Comparison of ENCODE assay signal across 7 cellular contexts in genomic region chr5:1315709-1316587, GRCh38. TPM values are rescaled to one million over a fixed set of nuclear protein-coding genes. Genes with fewer than 3 reads are reported as not detected.
A peak's percentile ranks its signal among the peaks of the same experiment; 100 is the strongest.
DNase-seq lines count a peak whose midpoint lies in the region; ATAC-seq and TF ChIP-seq lines count a peak whose summit lies in the region.

No MANE protein-coding gene starts in this region.

- peaks cover 5% of the 10 kb centered on the region for H3K27me3 Mint-ChIP-seq in activated CD4-positive, alpha-beta memory T cell treated with anti-CD3 and anti-CD28 coated beads, Interleukin-2, amount 10 ng/mL, durations not matched to agents 7 days and 5 days

- H3K4me3 Mint-ChIP-seq in activated CD4-positive, alpha-beta memory T cell treated with anti-CD3 and anti-CD28 coated beads, Interleukin-2, amount 10 ng/mL, durations not matched to agents 7 days and 5 days = peak overlapping the region; percentile 60

- H3K36me3 Mint-ChIP-seq in activated CD4-positive, alpha-beta memory T cell treated with anti-CD3 and anti-CD28 coated beads, Interleukin-2, amount 10 ng/mL, durations not matched to agents 7 days and 5 days (ENCODE audit: low read depth) = peaks cover 47% of the 10 kb centered on the region

- ATAC-seq in GM18909 (IDR thresholded peaks at IDR 0.05; ENCODE audit: poor library complexity, unreplicated experiment) = peak; percentile 52
- ATAC-seq in HG02970 (IDR thresholded peaks at IDR 0.05; ENCODE audit: low FRiP score, unreplicated experiment) = peak; percentile 38

- peaks cover 65% of the 10 kb centered on the region for H3K4me1 Mint-ChIP-seq in activated CD4-positive, alpha-beta memory T cell treated with anti-CD3 and anti-CD28 coated beads, Interleukin-2, amount 10 ng/mL, durations not matched to agents 7 days and 5 days

- H3K27ac Mint-ChIP-seq in activated CD4-positive, alpha-beta memory T cell treated with anti-CD3 and anti-CD28 coated beads, Interleukin-2, amount 10 ng/mL, durations not matched to agents 7 days and 5 days = peak overlapping the region; percentile 94

- POLR2A ChIA-PET in activated CD4-positive, alpha-beta memory T cell treated with anti-CD3 and anti-CD28 coated beads, Interleukin-2, amount 10 ng/mL, durations not matched to agents 7 days and 5 days (lab: Charles Lee) = interaction anchor here (0.7 to 4.5 kb wide), 10 partner anchors 12 to 485 kb away, joined by 3 to 21 read pairs (median 4); partner anchors contain the start of genes CLPTM1L and TERT

- no peak for TF ChIP-seq CTCF in fibroblast of the aortic adventitia (IDR thresholded peaks at IDR 0.05; ENCODE audit: insufficient read depth, low read length)

- CTCF ChIA-PET in activated CD4-positive, alpha-beta memory T cell treated with anti-CD3 and anti-CD28 coated beads, Interleukin-2, amount 10 ng/mL, durations not matched to agents 7 days and 5 days (lab: Charles Lee) = interaction anchor here (1.2 to 1.5 kb wide), 3 partner anchors 10 to 147 kb away, joined by 3 to 4 read pairs (median 3); no protein-coding TSS in a partner anchor

- H3K4me3 ChIP-seq in fibroblast of the aortic adventitia (ENCODE audit: low read depth, low read length) = no peak overlapping the region

- peak; percentile 100 for DNase-seq in NCI-H2081 (lab: John Stamatoyannopoulos, UW)
- peak; percentile 80 for DNase-seq in activated CD4-positive, alpha-beta memory T cell treated with anti-CD3 and anti-CD28 coated beads, Interleukin-2, amount 10 ng/mL, durations not matched to agents 7 days and 5 days
- DNase-seq in fibroblast of the aortic adventitia (ENCODE audit: low read depth) = peak; percentile 3
- peak; percentile 60 for DNase-seq in stimulated activated CD4-positive, alpha-beta T cell treated with anti-CD3 and anti-CD28 coated beads, Interleukin-15, amount 100 ng/mL, for 24 hours
- no peak for DNase-seq in glomerular visceral epithelial cell (ENCODE audit: extremely low spot score)

- H3K9me3 Mint-ChIP-seq in activated CD4-positive, alpha-beta memory T cell treated with anti-CD3 and anti-CD28 coated beads, Interleukin-2, amount 10 ng/mL, durations not matched to agents 7 days and 5 days = peaks cover 9% of the 10 kb centered on the region

RNA-seq across cellular contexts. Expression of gene TERT, which starts 21.1 kb away (rescaled TPM):
- total RNA-seq in activated CD4-positive, alpha-beta memory T cell treated with anti-CD3 and anti-CD28 coated beads, Interleukin-2, amount 10 ng/mL, durations not matched to agents 7 days and 5 days = 1 to 10 TPM; 2.1 to 2.2 TPM
- total RNA-seq in fibroblast of the aortic adventitia (ENCODE audit: low replicate concordance) = not detected in 2 replicates

RNA-seq across cellular contexts. Expression of gene CLPTM1L, which starts 29.0 kb away (rescaled TPM):
- 100 to 1,000 TPM in 1 of 2 experiments, 10 to 100 TPM in 1; 99.7 to 101 TPM for total RNA-seq in activated CD4-positive, alpha-beta memory T cell treated with anti-CD3 and anti-CD28 coated beads, Interleukin-2, amount 10 ng/mL, durations not matched to agents 7 days and 5 days
- total RNA-seq in fibroblast of the aortic adventitia (ENCODE audit: low replicate concordance) = 60.8 and 108 TPM in 2 replicates
